ENCODE assay signal across 29 cellular contexts in genomic region chr5:146703899-146704298, GRCh38.
DNase-seq lines count a peak whose midpoint lies in the region; ATAC-seq, FAIRE-seq and TF ChIP-seq lines count a peak whose summit lies in the region.
"Had no signal": no experiment of that assay in that cellular context is flagged by ENCODE, and none has a peak within 500 bp of the region (broad histone marks: within the 10 kb centered on the region; RNA-seq: fewer than 3 reads in every experiment).

No MANE protein-coding gene starts in this region.

- FAIRE-seq in HTR-8/SVneo (lab: Jason Lieb, UNC), result peak; percentile 20
- FAIRE-seq: GM18507 had no signal

- DNase-seq in HTR-8/SVneo (ENCODE audit: insufficient read length, low spot score) (peak; percentile 30), omental fat pad (ENCODE audit: low spot score) (no peak), NCI-H128 (lab: John Stamatoyannopoulos, UW; ENCODE audit: unreplicated experiment) (no peak)
- DNase-seq: ACHN; activated CD4-positive, alpha-beta T cell treated with anti-CD3 and anti-CD28 coated beads, Interleukin-2, amount 50 U/mL, for 1 hour; activated CD4-positive, CD25-positive, alpha-beta regulatory T cell; activated gamma-delta T cell treated with Interleukin-2 at 50 U/mL for 16 hours; activated naive CD8-positive, alpha-beta T cell treated with anti-CD3 and anti-CD28 coated beads, Interleukin-2, amount 10 ng/mL, durations not matched to agents 7 days and 5 days; activated T-cell treated with anti-CD3 and anti-CD28 coated beads, Interleukin-2, amount 50 U/mL, for 24 hours; BE2C; CD8-positive, alpha-beta T cell; endodermal cell; hippocampal formation; left lung; naive B cell; NCI-H1048; NCI-H1694; nucleus accumbens; psoas muscle; RPMI8226; sigmoid colon; stimulated activated CD4-positive, alpha-beta T cell treated with anti-CD3 and anti-CD28 coated beads, Interleukin-4, amount 100 ng/mL, for 1 hour; tibial artery had no signal

- ATAC-seq in SK-N-SH treated with all-trans-retinoic acid at 6 μM for 48 hours, result peak; percentile 86
- peak; percentile 96 for ATAC-seq in esophagus mucosa
- ATAC-seq in omental fat pad (ENCODE audit: low FRiP score), result peak; percentile 69
- ATAC-seq in GM21447 (IDR thresholded peaks at IDR 0.05; ENCODE audit: unreplicated experiment), result no peak
- no peak for ATAC-seq in HG03460 (IDR thresholded peaks at IDR 0.05; ENCODE audit: unreplicated experiment)
- ATAC-seq in HG02970 (IDR thresholded peaks at IDR 0.05; ENCODE audit: low FRiP score, unreplicated experiment), result no peak
- ATAC-seq: CD8-positive, alpha-beta T cell; left lung; psoas muscle had no signal

- no peak for TF ChIP-seq CTCF in omental fat pad (IDR thresholded peaks at IDR 0.05)

TF ChIP-seq in SK-N-SH treated with all-trans-retinoic acid at 6 μM for 48 hours, 23 proteins besides CTCF, POLR2A, EP300 and RAD21:
- TF ChIP-seq RARB (CRISPR knock-in tag; IDR thresholded peaks at IDR 0.05) (0 out of 2 replicates have a peak, but pooled peaks have one; percentile 73), ISL1 (CRISPR knock-in tag; IDR thresholded peaks at IDR 0.05) (peak; percentile 94), CREB5 (CRISPR knock-in tag; IDR thresholded peaks at IDR 0.05; ENCODE audit: low read depth) (0 out of 2 replicates have a peak, but pooled peaks have one; percentile 13), ARNTL (CRISPR knock-in tag; IDR thresholded peaks at IDR 0.05; ENCODE audit: borderline replicate concordance, low read depth) (no peak), SNAI2 (CRISPR knock-in tag; IDR thresholded peaks at IDR 0.05) (no peak), TOX (CRISPR knock-in tag; IDR thresholded peaks at IDR 0.05; ENCODE audit: borderline replicate concordance) (peak; percentile 86)
TF ChIP-seq in SK-N-SH treated with all-trans-retinoic acid at 6 μM for 48 hours: peak in this region for 4.

Comparison
In these comparisons a context has a peak if more than half of its experiments do, and no peak if none do; other contexts are left out.
1. ATAC-seq: peak in SK-N-SH treated with all-trans-retinoic acid at 6 μM for 48 hours (single experiment), esophagus mucosa (single experiment) and omental fat pad (single experiment); none in GM21447 (single experiment), HG03460 (single experiment) and HG02970 (single experiment).